21 cellular contexts compared by ENCODE assay signal in genomic region chr6:26089272-26089671, GRCh38. TPM values are rescaled to one million over a fixed set of nuclear protein-coding genes. Genes with fewer than 3 reads are reported as not detected.
DNase-seq lines count a peak whose midpoint lies in the region; ATAC-seq and TF ChIP-seq lines count a peak whose summit lies in the region.
"Had no signal": no experiment of that assay in that cellular context is flagged by ENCODE, and none has a peak within 500 bp of the region (broad histone marks: within the 10 kb centered on the region; RNA-seq: fewer than 3 reads in every experiment).

No MANE protein-coding gene starts in this region.

- ATAC-seq in Right ventricle myocardium inferior (peak; percentile 64), GM21360 (IDR thresholded peaks at IDR 0.05; ENCODE audit: unreplicated experiment) (no peak)
- ATAC-seq: CD8-positive, alpha-beta T cell; K562 had no signal

- intact Hi-C loops in Right ventricle myocardium inferior (cut with DNase I), result no loop called here
- intact Hi-C loops in cardiac septum (cut with DNase I), result no loop called here

- H3K9me3 Mint-ChIP-seq in neural crest cell, result no peaks in the 10 kb centered on the region
- H3K9me3 Mint-ChIP-seq: CD8-positive, alpha-beta T cell had no signal

- H3K36me3 Mint-ChIP-seq in neural crest cell (ENCODE audit: low read depth), result no peaks in the 10 kb centered on the region
- H3K36me3 Mint-ChIP-seq: CD8-positive, alpha-beta T cell had no signal

- no peaks in the 10 kb centered on the region for H3K27me3 Mint-ChIP-seq in neural crest cell (ENCODE audit: low read depth)

- H3K4me3 ChIP-seq in fibroblast of the aortic adventitia (ENCODE audit: low read depth, low read length), result no peak overlapping the region
- H3K4me3 ChIP-seq: K562, thyroid gland had no signal

- peak overlapping the region; percentile 4 for H3K4me3 Mint-ChIP-seq in neural crest cell

- H3K4me1 Mint-ChIP-seq in neural crest cell, result peaks cover 17% of the 10 kb centered on the region

- no peak for TF ChIP-seq CTCF in fibroblast of the aortic adventitia (IDR thresholded peaks at IDR 0.05; ENCODE audit: insufficient read depth, low read length)
- no peak for TF ChIP-seq CTCF in neural crest cell (conservative IDR thresholded peaks at IDR 0.05)

- DNase-seq in Right ventricle myocardium inferior (ENCODE audit: missing footprints) (no peak), cardiac septum (ENCODE audit: low spot score) (no peak), fibroblast of the aortic adventitia (ENCODE audit: low read depth) (peak; percentile 59), neural crest cell (ENCODE audit: low read depth, low spot score) (no peak), HuH-7.5 (ENCODE audit: low spot score) (no peak), T-helper 1 cell (no peak)
- DNase-seq in stimulated activated CD4-positive, alpha-beta T cell treated with anti-CD3 and anti-CD28 coated beads, Interleukin-4, amount 100 ng/mL, for 1 hour, result no peak
- DNase-seq: activated effector memory CD4-positive, alpha-beta T cell treated with anti-CD3 and anti-CD28 coated beads, Interleukin-2, amount 50 U/mL, for 16 hours; CD8-positive, alpha-beta T cell; EL; glutamatergic neuron; mesendoderm; NCI-H1092; NCI-H2171; NCI-H82; occipital lobe; RPMI8226; SW 1271; thyroid gland had no signal

- no peak overlapping the region for H3K27ac Mint-ChIP-seq in neural crest cell (ENCODE audit: unreplicated experiment)
- H3K27ac Mint-ChIP-seq: CD8-positive, alpha-beta T cell had no signal

RNA-seq across cellular contexts. Expression of gene HFE, which starts 2.0 kb away (rescaled TPM):
- total RNA-seq in Right ventricle myocardium inferior (5.3 TPM), cardiac septum (2.4 TPM), fibroblast of the aortic adventitia (ENCODE audit: low replicate concordance) (7.4 and 9.0 TPM in 2 replicates), neural crest cell (1.7 and 2.4 TPM in 2 replicates)
